In the genomic region with DNA sequence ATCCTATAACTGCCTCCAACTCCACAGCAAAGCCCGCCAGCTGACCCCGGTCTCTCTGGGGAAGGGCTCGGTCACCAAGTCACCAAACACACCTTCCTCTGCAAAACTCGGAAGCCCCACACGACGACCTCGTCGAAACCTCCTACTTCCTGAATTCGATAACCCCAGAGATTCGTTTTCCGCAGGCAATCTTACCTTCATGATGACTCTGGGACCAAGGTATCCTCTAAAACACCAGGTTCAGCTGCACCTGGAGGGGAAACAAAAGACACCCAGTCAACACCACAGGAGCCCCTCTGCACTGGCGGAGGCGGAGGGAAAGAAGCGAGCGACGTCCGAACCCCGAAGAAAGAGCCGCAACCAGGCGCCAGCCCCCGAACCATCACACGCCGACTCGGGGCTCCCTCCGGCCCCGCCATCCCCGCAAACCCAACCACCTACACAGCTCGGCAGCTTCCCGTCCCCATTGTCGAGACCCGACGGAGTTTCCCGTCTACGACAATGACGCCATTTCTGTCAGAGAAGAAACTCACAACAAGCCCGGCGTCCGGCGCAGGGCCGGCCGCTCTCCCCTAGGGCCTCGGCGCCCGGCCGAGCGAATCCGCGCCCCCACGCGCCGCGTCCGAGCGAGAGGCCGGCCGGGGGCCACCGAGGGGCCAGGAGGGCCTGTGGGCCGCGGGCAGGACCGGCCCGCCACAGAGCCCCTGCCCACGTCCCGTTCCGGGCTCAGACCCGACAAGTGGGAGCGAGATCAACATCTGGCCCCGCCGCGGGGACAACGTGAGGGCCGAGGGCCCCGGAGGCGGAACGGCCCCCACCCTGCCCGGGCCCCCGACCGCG, we compare ENCODE assay signal across 8 cellular contexts. TPM values are rescaled to one million over a fixed set of nuclear protein-coding genes. Genes with fewer than 3 reads are reported as not detected.
DNase-seq lines count a peak whose midpoint lies in the region; ATAC-seq and TF ChIP-seq lines count a peak whose summit lies in the region.

No MANE protein-coding gene starts in this region.

- peak overlapping the region; percentile 90 for H3K4me3 ChIP-seq in osteoblast (ENCODE audit: insufficient read depth, low read length)
- H3K4me3 ChIP-seq in thoracic aorta = peak overlapping the region; percentile 78

- TF ChIP-seq CTCF in osteoblast (IDR thresholded peaks at IDR 0.05; ENCODE audit: extremely low read depth, low read depth, low read length) (no peak), thoracic aorta (IDR thresholded peaks at IDR 0.05) (no peak)

- peak overlapping the region; percentile 82 for H3K27ac ChIP-seq in osteoblast (ENCODE audit: low read depth, low read length)
- H3K27ac ChIP-seq in thoracic aorta = peak overlapping the region; percentile 91 to 97

- peak overlapping the region; percentile 75 for H2AFZ ChIP-seq in osteoblast (ENCODE audit: low read length)

- peak; percentile 54 for DNase-seq in Daoy (ENCODE audit: low read depth)
- peak; percentile 78 for DNase-seq in RPMI8226
- DNase-seq in activated gamma-delta T cell treated with anti-CD3 and anti-CD28 coated beads, Interleukin-2, amount 50 U/mL, for 16 hours (ENCODE audit: low read depth) = peak; percentile 62
- DNase-seq in globus pallidus (ENCODE audit: low spot score) = peak; percentile 29
- peak; percentile 74 for DNase-seq in osteoblast (ENCODE audit: insufficient read length, low spot score, missing footprints)
- DNase-seq in thoracic aorta (ENCODE audit: low spot score) = no peak

- H3K36me3 ChIP-seq in osteoblast (ENCODE audit: insufficient read depth, low read length) = no peaks in the 10 kb centered on the region
- no peaks in the 10 kb centered on the region for H3K36me3 ChIP-seq in thoracic aorta

- peaks cover 54% of the 10 kb centered on the region for H4K20me1 ChIP-seq in osteoblast (ENCODE audit: insufficient read depth, low read length)

- H3K4me2 ChIP-seq in osteoblast (ENCODE audit: insufficient read depth, low read length) = peak overlapping the region; percentile 97

- H3K4me1 ChIP-seq in osteoblast (ENCODE audit: insufficient read depth, low read length) (peaks cover 21% of the 10 kb centered on the region), thoracic aorta (ENCODE audit: control insufficient read depth in 1 of 2, low read depth in 2 of 2) (peaks cover 41 to 74% of the 10 kb centered on the region in 2 donors)

- H3K79me2 ChIP-seq in osteoblast (ENCODE audit: insufficient read depth, low read length) = peaks cover 83% of the 10 kb centered on the region

- no peaks in the 10 kb centered on the region for H3K27me3 ChIP-seq in osteoblast (ENCODE audit: insufficient read depth, low read length)
- H3K27me3 ChIP-seq in thoracic aorta (replicated peaks; ENCODE audit: insufficient read depth) = no peaks in the 10 kb centered on the region

- H3K9me3 ChIP-seq in osteoblast (ENCODE audit: low read depth, low read length) (no peaks in the 10 kb centered on the region), thoracic aorta (no peaks in the 10 kb centered on the region)

- ATAC-seq in HG03097 (IDR thresholded peaks at IDR 0.05; ENCODE audit: low FRiP score, unreplicated experiment) (peak; percentile 21), thoracic aorta (ENCODE audit: insufficient number of reproducible peaks, low FRiP score, low read depth) (no peak), GM19463 (IDR thresholded peaks at IDR 0.05; ENCODE audit: unreplicated experiment) (no peak)

RNA-seq across cellular contexts. Expression of a gene that starts 1.0 kb away (rescaled TPM):
- 18.7 and 22.9 TPM in 2 replicates for total RNA-seq in Daoy (2014; rRNA removed; shearing (Covaris generic))
- total RNA-seq in osteoblast (33.7 and 47.4 TPM in 2 replicates), thoracic aorta (10 to 100 TPM; 32.4 to 50.2 TPM)

RNA-seq across cellular contexts. Expression of a gene that starts 1.4 kb away (rescaled TPM):
- total RNA-seq in Daoy (2014; rRNA removed; shearing (Covaris generic)) = 31.6 and 43.2 TPM in 2 replicates
- 22.4 and 23.9 TPM in 2 replicates for total RNA-seq in osteoblast
- total RNA-seq in thoracic aorta = 10 to 100 TPM; 13.5 to 33.2 TPM

RNA-seq across cellular contexts. Expression of a gene that starts 40.3 kb away (rescaled TPM):
- 31.9 and 71.7 TPM in 2 replicates for total RNA-seq in Daoy (2014; rRNA removed; shearing (Covaris generic))
- total RNA-seq in osteoblast = 22.8 and 26.8 TPM in 2 replicates
- total RNA-seq in thoracic aorta = 10 to 100 TPM; 16.9 to 30.1 TPM
